Comparison of ENCODE assay signal across 1 cellular context in the genomic region with DNA sequence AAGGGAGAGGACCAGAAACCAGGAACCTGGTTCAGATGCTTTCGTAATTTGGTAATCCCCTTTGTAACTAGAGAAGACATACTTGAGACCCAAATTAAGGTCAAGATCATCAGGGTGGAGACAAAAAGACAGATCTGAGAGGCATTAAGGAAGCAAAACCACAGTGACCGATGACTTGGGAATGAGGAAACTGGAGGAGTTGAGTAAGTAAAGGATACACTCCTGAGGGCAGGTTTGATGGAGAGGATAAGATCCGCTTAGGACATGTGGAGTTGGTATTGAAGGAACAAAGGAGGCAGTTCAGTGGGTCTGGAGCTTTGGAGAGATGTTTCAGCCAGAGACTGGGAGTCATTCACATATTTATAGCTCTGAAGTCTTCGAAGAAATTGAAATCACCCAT.
TF ChIP-seq lines count a peak whose summit lies in the region.

No MANE protein-coding gene starts in this region.

TF ChIP-seq in SK-N-SH, 30 proteins besides CTCF, POLR2A, EP300 and RAD21 (continued from another document):
- TF ChIP-seq RCOR1 (IDR thresholded peaks at IDR 0.05; ENCODE audit: low read length), result no peak
- TF ChIP-seq FOSL2 (IDR thresholded peaks at IDR 0.05; ENCODE audit: borderline replicate concordance, low read depth), result no peak
- TF ChIP-seq CHD2 (IDR thresholded peaks at IDR 0.05; ENCODE audit: low read length, partially characterized antibody), result no peak
- TF ChIP-seq, protein P1, sequence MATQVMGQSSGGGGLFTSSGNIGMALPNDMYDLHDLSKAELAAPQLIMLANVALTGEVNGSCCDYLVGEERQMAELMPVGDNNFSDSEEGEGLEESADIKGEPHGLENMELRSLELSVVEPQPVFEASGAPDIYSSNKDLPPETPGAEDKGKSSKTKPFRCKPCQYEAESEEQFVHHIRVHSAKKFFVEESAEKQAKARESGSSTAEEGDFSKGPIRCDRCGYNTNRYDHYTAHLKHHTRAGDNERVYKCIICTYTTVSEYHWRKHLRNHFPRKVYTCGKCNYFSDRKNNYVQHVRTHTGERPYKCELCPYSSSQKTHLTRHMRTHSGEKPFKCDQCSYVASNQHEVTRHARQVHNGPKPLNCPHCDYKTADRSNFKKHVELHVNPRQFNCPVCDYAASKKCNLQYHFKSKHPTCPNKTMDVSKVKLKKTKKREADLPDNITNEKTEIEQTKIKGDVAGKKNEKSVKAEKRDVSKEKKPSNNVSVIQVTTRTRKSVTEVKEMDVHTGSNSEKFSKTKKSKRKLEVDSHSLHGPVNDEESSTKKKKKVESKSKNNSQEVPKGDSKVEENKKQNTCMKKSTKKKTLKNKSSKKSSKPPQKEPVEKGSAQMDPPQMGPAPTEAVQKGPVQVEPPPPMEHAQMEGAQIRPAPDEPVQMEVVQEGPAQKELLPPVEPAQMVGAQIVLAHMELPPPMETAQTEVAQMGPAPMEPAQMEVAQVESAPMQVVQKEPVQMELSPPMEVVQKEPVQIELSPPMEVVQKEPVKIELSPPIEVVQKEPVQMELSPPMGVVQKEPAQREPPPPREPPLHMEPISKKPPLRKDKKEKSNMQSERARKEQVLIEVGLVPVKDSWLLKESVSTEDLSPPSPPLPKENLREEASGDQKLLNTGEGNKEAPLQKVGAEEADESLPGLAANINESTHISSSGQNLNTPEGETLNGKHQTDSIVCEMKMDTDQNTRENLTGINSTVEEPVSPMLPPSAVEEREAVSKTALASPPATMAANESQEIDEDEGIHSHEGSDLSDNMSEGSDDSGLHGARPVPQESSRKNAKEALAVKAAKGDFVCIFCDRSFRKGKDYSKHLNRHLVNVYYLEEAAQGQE (IDR thresholded peaks at IDR 0.05; ENCODE audit: low read depth, low read length), result no peak
TF ChIP-seq in SK-N-SH: peak in this region for 0.
